Comparison of ENCODE assay signal across 8 cellular contexts in genomic region chr1:93708734-93709481, GRCh38. TPM values are rescaled to one million over a fixed set of nuclear protein-coding genes. Genes with fewer than 3 reads are reported as not detected.
A peak's percentile ranks its signal among the peaks of the same experiment; 100 is the strongest.
DNase-seq lines count a peak whose midpoint lies in the region; ATAC-seq lines count a peak whose summit lies in the region.

No MANE protein-coding gene starts in this region.

- peak; percentile 52 for DNase-seq in AG20443 (ENCODE audit: low spot score)
- DNase-seq in SJSA1 (ENCODE audit: low read depth in 1 of 2, low spot score in 2 of 2) = peak in 1 of 2 experiments; percentile 11
- DNase-seq in islet precursor cell = peak; percentile 81
- DNase-seq in RKO (ENCODE audit: low spot score) = no peak
- no peak for DNase-seq in HUDEP-2 (lab: John Stamatoyannopoulos, UW; ENCODE audit: unreplicated experiment in 76 of 76)
- DNase-seq in cerebellum (ENCODE audit: low spot score) = no peak

- H3K9me3 ChIP-seq in SJSA1 (replicated peaks) = no peaks in the 10 kb centered on the region

- H3K27ac ChIP-seq in SJSA1 = peak overlapping the region; percentile 86

- H3K4me1 ChIP-seq in SJSA1 (replicated peaks) = peaks cover 73% of the 10 kb centered on the region

- no peaks in the 10 kb centered on the region for H3K27me3 ChIP-seq in SJSA1 (replicated peaks)

- no peaks in the 10 kb centered on the region for H3K36me3 ChIP-seq in SJSA1

- ATAC-seq in GM21786 (IDR thresholded peaks at IDR 0.05; ENCODE audit: unreplicated experiment) (peak; percentile 32), HG03457 (IDR thresholded peaks at IDR 0.05; ENCODE audit: unreplicated experiment) (no peak)

- H3K4me3 ChIP-seq in SJSA1 = no peak overlapping the region

RNA-seq across cellular contexts. Expression of gene BCAR3, which starts 27.3 kb away (rescaled TPM):
- total RNA-seq in SJSA1 (2014; rRNA removed; shearing (Covaris generic)) = 49.5 and 50.4 TPM in 2 replicates
- total RNA-seq in cerebellum = 8.5 TPM

Comparison
In these comparisons a context has a peak if more than half of its experiments do, and no peak if none do; other contexts are left out.
1. DNase-seq: peak in AG20443 (single experiment) and islet precursor cell (single experiment); none in RKO (single experiment), HUDEP-2 (0 of 76) and cerebellum (single experiment).